Comparison of ENCODE assay signal across 1 cellular context in genomic region chrX:140501940-140502468, GRCh38.
TF ChIP-seq lines count a peak whose summit lies in the region.

No MANE protein-coding gene starts in this region.

TF ChIP-seq in HEK293, 187 proteins besides CTCF, POLR2A, EP300 and RAD21:
- TF ChIP-seq GLIS2 (tag by site-specific recombination; IDR thresholded peaks at IDR 0.05) (no peak), ZNF776 (tag by site-specific recombination; IDR thresholded peaks at IDR 0.05; ENCODE audit: borderline replicate concordance) (no peak), SCRT2 (tag by site-specific recombination; IDR thresholded peaks at IDR 0.05) (no peak), TSHZ1 (tag by site-specific recombination; IDR thresholded peaks at IDR 0.05; ENCODE audit: borderline replicate concordance) (no peak)
